Comparison of ENCODE assay signal across 8 cellular contexts in genomic region chrX:139930923-139931645, GRCh38. TPM values are rescaled to one million over a fixed set of nuclear protein-coding genes. Genes with fewer than 3 reads are reported as not detected.
DNase-seq lines count a peak whose midpoint lies in the region; ATAC-seq, FAIRE-seq and TF ChIP-seq lines count a peak whose summit lies in the region.

No MANE protein-coding gene starts in this region.

- no peak for FAIRE-seq in A549 (lab: Jason Lieb, UNC)

- H3K4me1 ChIP-seq in A549 (no peaks in the 10 kb centered on the region), SJSA1 (replicated peaks) (peaks cover 3% of the 10 kb centered on the region; the same call in 1 of the 2 replicates)

- ATAC-seq in A549 (peak; percentile 4 to 22; a peak in 4 of 6 replicates), GM19467 (IDR thresholded peaks at IDR 0.05; ENCODE audit: unreplicated experiment) (peak; percentile 24), GM18909 (IDR thresholded peaks at IDR 0.05; ENCODE audit: poor library complexity, unreplicated experiment) (no peak), GM21529 (IDR thresholded peaks at IDR 0.05; ENCODE audit: unreplicated experiment) (no peak)

- peak overlapping the region; percentile 93 for H3K4me2 ChIP-seq in A549

- in situ Hi-C loops in brain microvascular endothelial cell (cut with HindIII; ENCODE audit: low pct_ligation_motif_present, low sequenced_read_pairs), result no loop called here

- POLR2A ChIA-PET in A549 (lab: Yijun Ruan, JAX), result interaction anchor here (0.5 to 0.7 kb wide), 2 partner anchors 23 to 57 kb away, joined by 3 read pairs; no protein-coding TSS in a partner anchor

- no peak for TF ChIP-seq CTCF in A549 (IDR thresholded peaks at IDR 0.05)
- TF ChIP-seq CTCF in brain microvascular endothelial cell (IDR thresholded peaks at IDR 0.05; ENCODE audit: low read depth, low read length, missing control alignments), result peak; percentile 11

- H3K27me3 ChIP-seq in SJSA1 (replicated peaks) (no peaks in the 10 kb centered on the region), brain microvascular endothelial cell (replicated peaks) (no peaks in the 10 kb centered on the region)

- H3K27ac ChIP-seq in A549, result peak overlapping the region; percentile 88 to 99
- H3K27ac ChIP-seq in SJSA1, result no peak overlapping the region
- no peak overlapping the region for H3K27ac ChIP-seq in brain microvascular endothelial cell

- no peak for TF ChIP-seq RAD21 in A549 (conservative IDR thresholded peaks at IDR 0.05 in 1 of 2, IDR thresholded peaks at IDR 0.05 in 1 of 2)

- H3K9me3 ChIP-seq in A549 (no peaks in the 10 kb centered on the region), SJSA1 (replicated peaks) (no peaks in the 10 kb centered on the region)

- CTCF ChIA-PET in A549 (lab: Yijun Ruan, JAX), result no interaction called here

- WGBS in A549 (ENCODE audit: missing lambda C conversion rate), result 32% methylated on average over 16 of the region's 27 CpGs

- TF ChIP-seq EP300 in A549 (IDR thresholded peaks at IDR 0.05), result no peak

- H3K4me3 ChIP-seq in A549 (peak overlapping the region; percentile 85), SJSA1 (peak overlapping the region; percentile 91), brain microvascular endothelial cell (ENCODE audit: low read depth, low read length) (peak overlapping the region; percentile 68)

- TF ChIP-seq POLR2A in A549 (IDR thresholded peaks at IDR 0.05; ENCODE audit: low read length), result no peak

- DNase-seq in A549 (ENCODE audit: low read depth in 1 of 2, low spot score in 1 of 2) (peak; percentile 10 to 16), SJSA1 (ENCODE audit: low read depth in 1 of 2, low spot score in 2 of 2) (peak in 1 of 2 experiments; percentile 38), brain microvascular endothelial cell (no peak), kidney tubule cell (ENCODE audit: low spot score) (peak; percentile 25)
- DNase-seq in stimulated activated CD4-positive, alpha-beta T cell treated with anti-CD3 and anti-CD28 coated beads, Interleukin-4, amount 100 ng/mL, for 24 hours, result peak; percentile 4

- H3K36me3 ChIP-seq in SJSA1, result peaks cover 5% of the 10 kb centered on the region
- no peaks in the 10 kb centered on the region for H3K36me3 ChIP-seq in brain microvascular endothelial cell (replicated peaks)

TF ChIP-seq in A549, 52 proteins besides CTCF, POLR2A, EP300 and RAD21:
- TF ChIP-seq EHMT2 (IDR thresholded peaks at IDR 0.05; ENCODE audit: low read depth) (no peak), ESRRA (IDR thresholded peaks at IDR 0.05; ENCODE audit: borderline replicate concordance, low read length) (no peak), POLR2AphosphoS2 (conservative IDR thresholded peaks at IDR 0.05; ENCODE audit: low read length) (no peak), MAX (IDR thresholded peaks at IDR 0.05) (no peak), FOSL2 (IDR thresholded peaks at IDR 0.05) (no peak), FOSL2 (CRISPR knock-in tag; IDR thresholded peaks at IDR 0.05) (no peak), NFE2L2 (conservative IDR thresholded peaks at IDR 0.05; ENCODE audit: low read length) (no peak)
TF ChIP-seq in A549: peak in this region for 0.

RNA-seq across cellular contexts. Expression of gene ATP11C, which starts 1.8 kb away (rescaled TPM):
- polyA plus RNA-seq in A549 (2011; rRNA removed) (28.6 and 34.3 TPM in 2 replicates), A549 (2017; fragmentation: RNase III; extraction: RNeasy Plus Mini Kit Qiagen cat#74134 plus additional on column Dnase treatment) (14.9 to 16.9 TPM (median 16.4 TPM) in 3 replicates)
- polyA plus RNA-seq in A549 (2012; cell fraction: cytosol; rRNA removed), result 5.0 and 5.2 TPM in 2 replicates
- polyA plus RNA-seq in A549 (2012; cell fraction: nucleus; rRNA removed), result 3.9 and 6.4 TPM in 2 replicates
- polyA minus RNA-seq in A549 (2011; rRNA and poly(A)+ RNA removed), result 13.3 and 13.8 TPM in 2 replicates
- 34.7 and 49.6 TPM in 2 replicates for total RNA-seq in SJSA1 (2014; rRNA removed; shearing (Covaris generic))

RNA-seq across cellular contexts. Expression of gene CXorf66, which starts 34.2 kb away (rescaled TPM):
- polyA plus RNA-seq in A549 (2011; rRNA removed), result not detected in 2 replicates
- polyA plus RNA-seq in A549 (2012; cell fraction: cytosol; rRNA removed), result not detected in 2 replicates
- polyA plus RNA-seq in A549 (2012; cell fraction: nucleus; rRNA removed), result not detected in 2 replicates
- not detected in 3 replicates for polyA plus RNA-seq in A549 (2017; fragmentation: RNase III; extraction: RNeasy Plus Mini Kit Qiagen cat#74134 plus additional on column Dnase treatment)
- polyA minus RNA-seq in A549 (2011; rRNA and poly(A)+ RNA removed), result not detected in 2 replicates
- not detected in 2 replicates for total RNA-seq in SJSA1 (2014; rRNA removed; shearing (Covaris generic))

Comparison
In these comparisons a context has a peak if more than half of its experiments do, and no peak if none do; other contexts are left out.
1. ATAC-seq: peak in A549 (2 of 2) and GM19467 (single experiment); none in GM18909 (single experiment) and GM21529 (single experiment).
2. H3K27ac ChIP-seq: peak in A549 (2 of 2); none in SJSA1 (single experiment) and brain microvascular endothelial cell (single experiment).
3. Peak in every context shown above with its lines, with median percentiles within 50 percentile points of each other: H3K4me3 ChIP-seq.